Comparison of ENCODE assay signal across 1 cellular context in the genomic region with DNA sequence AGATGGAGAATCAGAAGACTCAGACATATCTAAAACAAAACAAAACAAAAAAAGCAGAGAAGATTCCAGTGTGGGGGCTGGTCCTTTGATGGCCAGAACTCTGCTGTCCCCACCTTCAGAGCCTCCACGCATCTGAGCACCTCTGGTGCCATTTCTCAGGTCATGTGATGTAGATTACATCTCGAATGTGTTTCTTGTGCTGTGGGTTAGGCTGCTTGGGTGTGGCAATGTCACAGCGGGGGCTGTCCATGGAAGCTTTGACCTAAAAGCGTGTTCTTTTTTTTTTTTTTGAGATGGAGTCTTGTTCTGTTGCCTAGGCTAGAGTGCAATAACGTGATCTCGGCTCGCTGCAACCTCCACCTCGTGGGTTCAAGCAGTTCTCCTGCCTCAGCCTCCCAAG.
TF ChIP-seq lines count a peak whose summit lies in the region.

No MANE protein-coding gene starts in this region.

TF ChIP-seq in HCT116, 20 proteins besides CTCF, POLR2A, EP300 and RAD21:
- TF ChIP-seq FOSL1 (IDR thresholded peaks at IDR 0.05; ENCODE audit: low read depth) (no peak), SP1 (IDR thresholded peaks at IDR 0.05; ENCODE audit: low read depth) (no peak), ZFX (IDR thresholded peaks at IDR 0.05) (no peak), SIN3A (IDR thresholded peaks at IDR 0.05; ENCODE audit: low read depth) (no peak), EZH2phosphoT487 (IDR thresholded peaks at IDR 0.05; ENCODE audit: borderline replicate concordance) (no peak), EGR1 (IDR thresholded peaks at IDR 0.05; ENCODE audit: low read depth) (no peak), EZH2 (IDR thresholded peaks at IDR 0.05) (no peak), YY1 (IDR thresholded peaks at IDR 0.05; ENCODE audit: extremely low read depth, insufficient replicate concordance, low read depth, low read length) (no peak)
- TF ChIP-seq, protein P1, sequence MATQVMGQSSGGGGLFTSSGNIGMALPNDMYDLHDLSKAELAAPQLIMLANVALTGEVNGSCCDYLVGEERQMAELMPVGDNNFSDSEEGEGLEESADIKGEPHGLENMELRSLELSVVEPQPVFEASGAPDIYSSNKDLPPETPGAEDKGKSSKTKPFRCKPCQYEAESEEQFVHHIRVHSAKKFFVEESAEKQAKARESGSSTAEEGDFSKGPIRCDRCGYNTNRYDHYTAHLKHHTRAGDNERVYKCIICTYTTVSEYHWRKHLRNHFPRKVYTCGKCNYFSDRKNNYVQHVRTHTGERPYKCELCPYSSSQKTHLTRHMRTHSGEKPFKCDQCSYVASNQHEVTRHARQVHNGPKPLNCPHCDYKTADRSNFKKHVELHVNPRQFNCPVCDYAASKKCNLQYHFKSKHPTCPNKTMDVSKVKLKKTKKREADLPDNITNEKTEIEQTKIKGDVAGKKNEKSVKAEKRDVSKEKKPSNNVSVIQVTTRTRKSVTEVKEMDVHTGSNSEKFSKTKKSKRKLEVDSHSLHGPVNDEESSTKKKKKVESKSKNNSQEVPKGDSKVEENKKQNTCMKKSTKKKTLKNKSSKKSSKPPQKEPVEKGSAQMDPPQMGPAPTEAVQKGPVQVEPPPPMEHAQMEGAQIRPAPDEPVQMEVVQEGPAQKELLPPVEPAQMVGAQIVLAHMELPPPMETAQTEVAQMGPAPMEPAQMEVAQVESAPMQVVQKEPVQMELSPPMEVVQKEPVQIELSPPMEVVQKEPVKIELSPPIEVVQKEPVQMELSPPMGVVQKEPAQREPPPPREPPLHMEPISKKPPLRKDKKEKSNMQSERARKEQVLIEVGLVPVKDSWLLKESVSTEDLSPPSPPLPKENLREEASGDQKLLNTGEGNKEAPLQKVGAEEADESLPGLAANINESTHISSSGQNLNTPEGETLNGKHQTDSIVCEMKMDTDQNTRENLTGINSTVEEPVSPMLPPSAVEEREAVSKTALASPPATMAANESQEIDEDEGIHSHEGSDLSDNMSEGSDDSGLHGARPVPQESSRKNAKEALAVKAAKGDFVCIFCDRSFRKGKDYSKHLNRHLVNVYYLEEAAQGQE (IDR thresholded peaks at IDR 0.05; ENCODE audit: low read depth), result no peak
- TF ChIP-seq, protein P2, sequence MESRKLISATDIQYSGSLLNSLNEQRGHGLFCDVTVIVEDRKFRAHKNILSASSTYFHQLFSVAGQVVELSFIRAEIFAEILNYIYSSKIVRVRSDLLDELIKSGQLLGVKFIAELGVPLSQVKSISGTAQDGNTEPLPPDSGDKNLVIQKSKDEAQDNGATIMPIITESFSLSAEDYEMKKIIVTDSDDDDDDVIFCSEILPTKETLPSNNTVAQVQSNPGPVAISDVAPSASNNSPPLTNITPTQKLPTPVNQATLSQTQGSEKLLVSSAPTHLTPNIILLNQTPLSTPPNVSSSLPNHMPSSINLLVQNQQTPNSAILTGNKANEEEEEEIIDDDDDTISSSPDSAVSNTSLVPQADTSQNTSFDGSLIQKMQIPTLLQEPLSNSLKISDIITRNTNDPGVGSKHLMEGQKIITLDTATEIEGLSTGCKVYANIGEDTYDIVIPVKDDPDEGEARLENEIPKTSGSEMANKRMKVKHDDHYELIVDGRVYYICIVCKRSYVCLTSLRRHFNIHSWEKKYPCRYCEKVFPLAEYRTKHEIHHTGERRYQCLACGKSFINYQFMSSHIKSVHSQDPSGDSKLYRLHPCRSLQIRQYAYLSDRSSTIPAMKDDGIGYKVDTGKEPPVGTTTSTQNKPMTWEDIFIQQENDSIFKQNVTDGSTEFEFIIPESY (IDR thresholded peaks at IDR 0.05; ENCODE audit: extremely low read depth, insufficient replicate concordance, low read length), result no peak
- TF ChIP-seq, protein P3, sequence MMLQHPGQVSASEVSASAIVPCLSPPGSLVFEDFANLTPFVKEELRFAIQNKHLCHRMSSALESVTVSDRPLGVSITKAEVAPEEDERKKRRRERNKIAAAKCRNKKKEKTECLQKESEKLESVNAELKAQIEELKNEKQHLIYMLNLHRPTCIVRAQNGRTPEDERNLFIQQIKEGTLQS (IDR thresholded peaks at IDR 0.05), result no peak
- TF ChIP-seq, protein P4, sequence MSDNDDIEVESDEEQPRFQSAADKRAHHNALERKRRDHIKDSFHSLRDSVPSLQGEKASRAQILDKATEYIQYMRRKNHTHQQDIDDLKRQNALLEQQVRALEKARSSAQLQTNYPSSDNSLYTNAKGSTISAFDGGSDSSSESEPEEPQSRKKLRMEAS (IDR thresholded peaks at IDR 0.05), result no peak
TF ChIP-seq in HCT116: peak in this region for 0.
